Comparison of ENCODE assay signal across 1 cellular context in the genomic region with DNA sequence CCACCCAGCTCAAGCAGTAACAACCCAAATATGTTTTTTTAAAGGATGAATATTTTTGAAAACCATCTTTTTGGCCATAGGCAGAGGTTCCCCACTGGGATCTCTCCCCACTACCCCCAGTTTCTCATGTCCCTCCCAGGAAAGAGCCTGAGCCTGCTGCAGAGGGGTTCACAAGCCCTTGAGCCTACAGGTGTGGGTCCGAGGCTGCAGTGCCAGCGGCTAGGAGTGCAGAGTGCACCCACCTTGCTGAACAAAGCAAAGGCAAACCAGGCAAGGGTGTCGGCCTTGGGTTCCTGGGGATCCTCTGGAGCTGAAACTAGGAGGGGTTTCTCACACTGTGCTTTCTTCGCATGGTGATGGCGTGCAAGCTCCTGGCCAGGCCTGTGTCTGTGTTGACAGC.
TF ChIP-seq lines count a peak whose summit lies in the region.

No MANE protein-coding gene starts in this region.

TF ChIP-seq in K562, 482 proteins besides CTCF, POLR2A, EP300 and RAD21 (continued from another document):
- TF ChIP-seq, protein P1, sequence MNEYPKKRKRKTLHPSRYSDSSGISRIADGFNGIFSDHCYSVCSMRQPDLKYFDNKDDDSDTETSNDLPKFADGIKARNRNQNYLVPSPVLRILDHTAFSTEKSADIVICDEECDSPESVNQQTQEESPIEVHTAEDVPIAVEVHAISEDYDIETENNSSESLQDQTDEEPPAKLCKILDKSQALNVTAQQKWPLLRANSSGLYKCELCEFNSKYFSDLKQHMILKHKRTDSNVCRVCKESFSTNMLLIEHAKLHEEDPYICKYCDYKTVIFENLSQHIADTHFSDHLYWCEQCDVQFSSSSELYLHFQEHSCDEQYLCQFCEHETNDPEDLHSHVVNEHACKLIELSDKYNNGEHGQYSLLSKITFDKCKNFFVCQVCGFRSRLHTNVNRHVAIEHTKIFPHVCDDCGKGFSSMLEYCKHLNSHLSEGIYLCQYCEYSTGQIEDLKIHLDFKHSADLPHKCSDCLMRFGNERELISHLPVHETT (CRISPR knock-in tag; conservative IDR thresholded peaks at IDR 0.05 in 1 of 2, IDR thresholded peaks at IDR 0.05 in 1 of 2) = 0 out of 4 replicates have a peak, but pooled peaks of 1 of the 2 experiments have one; percentile 47
- 0 out of 4 replicates have a peak, but pooled peaks of 1 of the 2 experiments have one; percentile 34 for TF ChIP-seq ETV6 (IDR thresholded peaks at IDR 0.05; ENCODE audit: borderline replicate concordance in 1 of 2, low read depth in 2 of 2, low read length in 1 of 2)
- no peak for TF ChIP-seq ETV6 (CRISPR knock-in tag; IDR thresholded peaks at IDR 0.05; ENCODE audit: borderline replicate concordance)
- TF ChIP-seq, protein P2, sequence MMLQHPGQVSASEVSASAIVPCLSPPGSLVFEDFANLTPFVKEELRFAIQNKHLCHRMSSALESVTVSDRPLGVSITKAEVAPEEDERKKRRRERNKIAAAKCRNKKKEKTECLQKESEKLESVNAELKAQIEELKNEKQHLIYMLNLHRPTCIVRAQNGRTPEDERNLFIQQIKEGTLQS (IDR thresholded peaks at IDR 0.05) = no peak
- TF ChIP-seq, protein P2 (CRISPR knock-in tag; conservative IDR thresholded peaks at IDR 0.05) = 0 out of 2 replicates have a peak, but pooled peaks have one; percentile 23
